Comparison of ENCODE assay signal across 8 cellular contexts in the genomic region with DNA sequence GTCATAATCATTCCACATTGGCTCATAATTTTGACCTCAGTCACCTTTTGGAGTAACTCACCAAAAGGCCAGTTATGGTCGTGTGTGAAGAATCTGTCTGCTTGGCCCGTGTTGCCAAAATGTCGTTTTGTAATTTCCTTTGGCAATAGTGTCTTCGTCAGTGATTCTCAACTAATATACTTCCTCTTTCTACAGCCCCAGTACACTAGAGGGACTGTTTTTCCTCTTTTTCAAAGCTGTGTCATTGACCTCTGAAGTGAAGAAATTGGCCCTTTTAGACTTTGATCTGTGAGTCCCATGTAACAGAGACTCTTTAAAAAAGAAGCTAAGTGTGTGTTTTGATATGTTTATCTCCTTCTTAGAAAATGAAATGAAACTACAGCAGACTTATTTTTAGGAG. TPM values are rescaled to one million over a fixed set of nuclear protein-coding genes. Genes with fewer than 3 reads are reported as not detected.
DNase-seq lines count a peak whose midpoint lies in the region; ATAC-seq and TF ChIP-seq lines count a peak whose summit lies in the region.

No MANE protein-coding gene starts in this region.

- peak overlapping the region; percentile 95 for H3K4me2 ChIP-seq in PC-9

- CTCF ChIA-PET in activated naive CD4-positive, alpha-beta T cell treated with anti-CD3 and anti-CD28 coated beads, Interleukin-2, amount 10 ng/mL, durations not matched to agents 7 days and 5 days (lab: Charles Lee), result interaction anchor here (1.4 to 2.0 kb wide), 2 partner anchors 220 to 270 kb away, joined by 3 to 5 read pairs; no protein-coding TSS in a partner anchor
- CTCF ChIA-PET in PC-9 (lab: Charles Lee), result no interaction called here

- H3K27me3 ChIP-seq in PC-9 (ENCODE audit: insufficient read depth, low read depth), result no peaks in the 10 kb centered on the region

- H3K27ac ChIP-seq in PC-9, result peak overlapping the region; percentile 84

- peak; percentile 65 for ATAC-seq in omental fat pad (ENCODE audit: low FRiP score)

- H3K4me3 ChIP-seq in PC-9, result peak overlapping the region; percentile 99; the same call in 1 of the 2 replicates
- no peak overlapping the region for H3K4me3 ChIP-seq in epithelial cell of proximal tubule (ENCODE audit: low read depth, low read length)

- peaks cover 95% of the 10 kb centered on the region for H3K79me2 ChIP-seq in PC-9 (ENCODE audit: low read depth)

- no peak for TF ChIP-seq CTCF in PC-9 (conservative IDR thresholded peaks at IDR 0.05)
- peak; percentile 31 for TF ChIP-seq CTCF in epithelial cell of proximal tubule (conservative IDR thresholded peaks at IDR 0.05; ENCODE audit: low read depth, low read length)
- no peak for TF ChIP-seq CTCF in omental fat pad (IDR thresholded peaks at IDR 0.05)

- H3K4me1 ChIP-seq in PC-9 (replicated peaks; ENCODE audit: insufficient read depth), result peaks cover 37% of the 10 kb centered on the region

- BruUV-seq in PC-9 (replicated peaks; lab: Mats Ljungman, UMichigan), result no TSS peak

- POLR2A ChIA-PET in PC-9 (lab: Charles Lee; ENCODE audit: unreplicated experiment), result no interaction called here

- no peak for DNase-seq in activated naive CD4-positive, alpha-beta T cell treated with anti-CD3 and anti-CD28 coated beads, Interleukin-2, amount 10 ng/mL, durations not matched to agents 7 days and 5 days
- DNase-seq in activated naive CD4-positive, alpha-beta T cell treated with anti-CD3 and anti-CD28 coated beads, Interleukin-2, amount 50 U/mL, for 16 hours, result no peak
- DNase-seq in PC-9, result peak in 1 of 2 experiments; percentile 71
- no peak for DNase-seq in epithelial cell of proximal tubule (ENCODE audit: low read depth)
- no peak for DNase-seq in omental fat pad (ENCODE audit: low spot score)
- no peak for DNase-seq in NCI-H2107 treated with DMSO at 0.1 percent for 48 hours (lab: John Stamatoyannopoulos, UW; ENCODE audit: unreplicated experiment)
- DNase-seq in D341Med (ENCODE audit: low spot score), result no peak
- no peak for DNase-seq in DMS53 treated with DMSO at 0.1 percent for 48 hours (lab: John Stamatoyannopoulos, UW; ENCODE audit: unreplicated experiment)

- H3K27me3 Mint-ChIP-seq in activated naive CD4-positive, alpha-beta T cell treated with anti-CD3 and anti-CD28 coated beads, Interleukin-2, amount 10 ng/mL, durations not matched to agents 7 days and 5 days, result peaks cover 14% of the 10 kb centered on the region

- H2AFZ ChIP-seq in PC-9, result no peak overlapping the region

- peak overlapping the region; percentile 72 for H3K27ac Mint-ChIP-seq in activated naive CD4-positive, alpha-beta T cell treated with anti-CD3 and anti-CD28 coated beads, Interleukin-2, amount 10 ng/mL, durations not matched to agents 7 days and 5 days

- peaks cover 69% of the 10 kb centered on the region for H4K20me1 ChIP-seq in PC-9 (ENCODE audit: insufficient read depth)

- intact Hi-C loops in PC-9 (cut with micrococcal nuclease; ENCODE audit: unreplicated experiment), result no loop called here

- peaks cover 44% of the 10 kb centered on the region for H3K36me3 ChIP-seq in PC-9 (ENCODE audit: low read depth)

- H3K4me3 Mint-ChIP-seq in activated naive CD4-positive, alpha-beta T cell treated with anti-CD3 and anti-CD28 coated beads, Interleukin-2, amount 10 ng/mL, durations not matched to agents 7 days and 5 days, result no peak overlapping the region

- H3K9me3 ChIP-seq in PC-9 (ENCODE audit: insufficient read depth, low read depth), result no peaks in the 10 kb centered on the region

- H3K9me2 ChIP-seq in PC-9 (ENCODE audit: insufficient read depth), result no peaks in the 10 kb centered on the region

- H3K4me1 Mint-ChIP-seq in activated naive CD4-positive, alpha-beta T cell treated with anti-CD3 and anti-CD28 coated beads, Interleukin-2, amount 10 ng/mL, durations not matched to agents 7 days and 5 days, result peaks cover 60% of the 10 kb centered on the region

- peaks cover 49% of the 10 kb centered on the region for H3K36me3 Mint-ChIP-seq in activated naive CD4-positive, alpha-beta T cell treated with anti-CD3 and anti-CD28 coated beads, Interleukin-2, amount 10 ng/mL, durations not matched to agents 7 days and 5 days

- H3K9me3 Mint-ChIP-seq in activated naive CD4-positive, alpha-beta T cell treated with anti-CD3 and anti-CD28 coated beads, Interleukin-2, amount 10 ng/mL, durations not matched to agents 7 days and 5 days, result no peaks in the 10 kb centered on the region

- peaks cover 38% of the 10 kb centered on the region for H3F3A ChIP-seq in PC-9 (ENCODE audit: insufficient read depth, low read depth)

RNA-seq across cellular contexts. Expression of gene FOXO3, which starts 5.2 kb away (rescaled TPM):
- total RNA-seq in PC-9 (2021) (56.2 and 59.4 TPM in 2 replicates), epithelial cell of proximal tubule (16.8 TPM in 2 replicates), omental fat pad (100 to 1,000 TPM in 3 of 4 donors, 10 to 100 TPM in 1; 92.9 to 129 (median 113) TPM)
